ENCODE assay signal across 8 cellular contexts in the genomic region with DNA sequence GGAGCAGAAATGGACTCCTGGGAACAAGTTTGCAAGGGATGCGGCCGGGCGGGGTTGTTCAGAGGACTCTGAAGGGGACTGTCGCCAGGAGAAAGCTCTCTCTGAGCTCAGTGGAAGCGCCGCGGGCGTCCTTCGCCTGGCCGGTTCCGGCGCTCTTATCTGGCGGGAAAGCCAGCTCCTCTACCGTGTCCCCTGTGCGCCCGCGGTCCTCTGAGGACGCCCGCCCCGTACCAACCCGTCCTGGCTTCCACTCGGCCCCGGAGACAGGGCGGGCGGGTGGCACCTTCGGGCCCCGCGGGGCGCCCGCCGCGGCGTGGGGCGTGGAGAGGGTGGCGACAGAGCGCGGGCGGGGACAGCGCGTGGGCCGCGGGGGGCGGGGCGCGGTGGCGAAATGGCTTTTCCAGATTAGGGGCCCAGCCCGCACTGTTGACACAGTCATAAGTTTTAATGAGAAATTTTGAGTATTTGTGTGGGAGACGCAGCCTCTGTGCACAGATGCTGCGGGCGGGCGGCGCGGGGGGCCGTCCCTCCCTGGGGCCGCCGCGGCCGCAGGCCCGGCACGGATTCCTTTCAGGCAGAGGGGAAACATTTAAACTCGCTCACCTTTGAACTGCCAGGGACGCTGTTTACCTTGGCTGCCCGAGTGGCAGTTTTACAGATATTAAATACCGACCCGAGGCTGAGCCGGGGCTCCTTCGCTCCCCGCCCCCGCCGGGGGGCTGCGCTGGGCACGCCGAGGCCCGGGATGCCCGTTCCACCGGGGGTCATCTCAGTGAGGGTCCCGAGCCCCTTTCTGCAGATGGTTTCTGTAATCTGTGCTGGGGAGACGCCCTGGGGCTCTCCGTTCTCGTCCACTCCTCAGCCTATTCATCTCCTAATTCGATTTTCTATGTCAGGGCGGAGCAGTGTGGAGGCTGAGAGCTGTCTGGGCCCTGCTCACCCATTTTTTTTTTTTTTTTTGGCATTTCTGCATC.
A peak's percentile ranks its signal among the peaks of the same experiment; 100 is the strongest.
DNase-seq lines count a peak whose midpoint lies in the region; ATAC-seq and TF ChIP-seq lines count a peak whose summit lies in the region.

No MANE protein-coding gene starts in this region.

- no peaks in the 10 kb centered on the region for H3K9me3 ChIP-seq in psoas muscle

- H3K27ac ChIP-seq in ACC112 (ENCODE audit: low read depth, low read length) (no peak overlapping the region), psoas muscle (no peak overlapping the region)

- H3K4me3 ChIP-seq in ACC112 (ENCODE audit: low read depth, low read length) (peak overlapping the region; percentile 69), HFF-Myc (replicated peaks; ENCODE audit: low read depth, low read length) (no peak overlapping the region; the same call in 1 of the 2 replicates), psoas muscle (peak overlapping the region; percentile 62)

- peak overlapping the region; percentile 53 for H2AFZ ChIP-seq in ACC112 (ENCODE audit: low read length, unreplicated experiment)

- peak; percentile 2 for TF ChIP-seq CTCF in HFF-Myc (IDR thresholded peaks at IDR 0.05; ENCODE audit: low read depth, low read length, missing control alignments)
- no peak for TF ChIP-seq CTCF in psoas muscle (IDR thresholded peaks at IDR 0.05)

- H3K27me3 ChIP-seq in ACC112 (ENCODE audit: insufficient read depth, low read length) (peaks cover 76% of the 10 kb centered on the region), psoas muscle (ENCODE audit: insufficient read depth in 3 of 3, low read length in 2 of 3) (peaks cover 5 to 77% (median 14%) of the 10 kb centered on the region in 3 donors)

- no peaks in the 10 kb centered on the region for H3K79me2 ChIP-seq in ACC112 (ENCODE audit: control insufficient read depth, insufficient read depth, low read length, unreplicated experiment)

- H3K36me3 ChIP-seq in ACC112 (ENCODE audit: insufficient read depth, low read length), result no peaks in the 10 kb centered on the region
- no peaks in the 10 kb centered on the region for H3K36me3 ChIP-seq in psoas muscle (ENCODE audit: insufficient read depth in 1 of 2, low read depth in 1 of 2)

- H3K4me1 ChIP-seq in ACC112 (ENCODE audit: control insufficient read depth, insufficient read depth, low read length, unreplicated experiment) (peaks cover 7% of the 10 kb centered on the region), psoas muscle (no peaks in the 10 kb centered on the region)

- WGBS in psoas muscle, 3 donors, result 0 to 1% (median 1%) methylated on average over 65 to 82 of the region's 82 CpGs

- intact Hi-C loops in Right ventricle myocardium superior (cut with DNase I) (no loop called here), psoas muscle (cut with DNase I) (no loop called here)

- no peak for DNase-seq in HFF-Myc (ENCODE audit: extremely low read depth, low read depth)
- peak; percentile 4 to 5 for DNase-seq in activated CD8-positive, alpha-beta memory T cell treated with anti-CD3 and anti-CD28 coated beads for 4 hours (ENCODE audit: low read depth in 2 of 2)
- peak; percentile 50 for DNase-seq in Right ventricle myocardium superior
- DNase-seq in psoas muscle, result peak; percentile 39 to 62

- ATAC-seq in Right ventricle myocardium superior (ENCODE audit: poor library complexity), result peak; percentile 79
- peak in 3 of 4 donors; percentile 20 to 65 (median 46) for ATAC-seq in psoas muscle
- no peak for ATAC-seq in GM18861 (IDR thresholded peaks at IDR 0.05; ENCODE audit: unreplicated experiment)
- ATAC-seq in GM21447 (IDR thresholded peaks at IDR 0.05; ENCODE audit: unreplicated experiment), result no peak
- ATAC-seq in HG03025 (IDR thresholded peaks at IDR 0.05; ENCODE audit: low FRiP score, unreplicated experiment), result no peak

Comparison
In these comparisons a context has a peak if more than half of its experiments do, and no peak if none do; other contexts are left out.
1. ATAC-seq: peak in Right ventricle myocardium superior (single experiment) and psoas muscle (3 of 4); none in GM18861 (single experiment), GM21447 (single experiment) and HG03025 (single experiment).